In genomic region chr13:57629821-57630235, GRCh38 we compare ENCODE assay signal across 9 cellular contexts. TPM values are rescaled to one million over a fixed set of nuclear protein-coding genes. Genes with fewer than 3 reads are reported as not detected.
DNase-seq lines count a peak whose midpoint lies in the region; ATAC-seq, FAIRE-seq and TF ChIP-seq lines count a peak whose summit lies in the region.
"Had no signal": no experiment of that assay in that cellular context is flagged by ENCODE, and none has a peak within 500 bp of the region (broad histone marks: within the 10 kb centered on the region; RNA-seq: fewer than 3 reads in every experiment).

No MANE protein-coding gene starts in this region.

- H3T11ph ChIP-seq in H9 (ENCODE audit: low read length): no peak overlapping the region

- no peak overlapping the region for H2BK15ac ChIP-seq in H9 (ENCODE audit: low read depth, low read length)

- H3K4me1 ChIP-seq in H9 (ENCODE audit: insufficient read depth, low read length): no peaks in the 10 kb centered on the region
- no peaks in the 10 kb centered on the region for H3K4me1 ChIP-seq in NT2/D1 (ENCODE audit: insufficient read depth, insufficient read length)
- peaks cover 6% of the 10 kb centered on the region for H3K4me1 ChIP-seq in iPS-15b (ENCODE audit: control insufficient read depth, insufficient read depth, low read length)

- peaks cover 30 to 39% of the 10 kb centered on the region in 2 experiments for H3K4me1 Mint-ChIP-seq in H9

- peak overlapping the region; percentile 99 for H3K4me2 ChIP-seq in H9 (ENCODE audit: insufficient read depth, insufficient read length, low read length)

- no peaks in the 10 kb centered on the region for H3K79me1 ChIP-seq in H9 (ENCODE audit: insufficient read depth, low read depth, low read length, poor library complexity, severe bottlenecking)

- H4K91ac ChIP-seq in H9 (ENCODE audit: insufficient read length, low read depth, low read length): no peak overlapping the region

- ATAC-seq in GM18520 (IDR thresholded peaks at IDR 0.05; ENCODE audit: unreplicated experiment): no peak

- no peaks in the 10 kb centered on the region for H3K79me2 ChIP-seq in H9 (ENCODE audit: insufficient read depth, low read length)

- H3K4me3 Mint-ChIP-seq in H9: peak overlapping the region; percentile 70 to 95

- H2BK20ac ChIP-seq in H9 (ENCODE audit: low read depth, low read length, poor library complexity, severe bottlenecking): no peak overlapping the region

- no peak overlapping the region for H3K4ac ChIP-seq in H9 (ENCODE audit: low read depth, low read length)

- H2BK12ac ChIP-seq in H9 (ENCODE audit: insufficient read length, low read depth, low read length): no peak overlapping the region

- H3K27me3 ChIP-seq in H9 (ENCODE audit: insufficient read depth, low read length) (peaks cover 48% of the 10 kb centered on the region; the same call in 1 of the 2 replicates), NT2/D1 (ENCODE audit: insufficient read depth, insufficient read length) (peaks cover 53% of the 10 kb centered on the region), bronchial epithelial cell (ENCODE audit: control insufficient read depth, insufficient read depth, low read length) (peaks cover 45% of the 10 kb centered on the region), iPS-15b (ENCODE audit: control insufficient read depth, insufficient read depth, low read length) (peaks cover 68% of the 10 kb centered on the region)

- H4K8ac ChIP-seq in H9 (replicated peaks; ENCODE audit: insufficient read length, low read depth, low read length): no peak overlapping the region

- peaks cover 0 to 16% (median 0%) of the 10 kb centered on the region in 3 experiments; a peak in 3 of 7 replicates for H3K36me3 Mint-ChIP-seq in H9 (ENCODE audit: insufficient read depth in 1 of 3, low read depth in 3 of 3)

- TF ChIP-seq CTCF in AG10803 (conservative IDR thresholded peaks at IDR 0.05; ENCODE audit: low read length) (no peak), H9 (conservative IDR thresholded peaks at IDR 0.05) (no peak), bronchial epithelial cell (IDR thresholded peaks at IDR 0.05; ENCODE audit: insufficient read depth, low read length, severe bottlenecking) (no peak), retinal pigment epithelial cell (conservative IDR thresholded peaks at IDR 0.05; ENCODE audit: low read depth, low read length) (no peak)

- peaks cover 73% of the 10 kb centered on the region for H3K27me3 Mint-ChIP-seq in H9 (ENCODE audit: low read depth)

- H3K9ac ChIP-seq in H9 (ENCODE audit: extremely low read depth, insufficient read length, low read length) (no peak overlapping the region), NT2/D1 (ENCODE audit: insufficient read length, low read depth) (no peak overlapping the region), iPS-15b (ENCODE audit: low read depth, low read length) (no peak overlapping the region)

- H3K36me3 ChIP-seq in NT2/D1 (ENCODE audit: insufficient read depth, insufficient read length, low read length) (no peaks in the 10 kb centered on the region), bronchial epithelial cell (ENCODE audit: control insufficient read depth, insufficient read depth, low read length) (no peaks in the 10 kb centered on the region), iPS-15b (ENCODE audit: control insufficient read depth, insufficient read depth, low read length) (no peaks in the 10 kb centered on the region)

- DNase-seq in AG10803 (ENCODE audit: low read depth) (peak; percentile 64), H9 (peak; percentile 98), NT2/D1 (ENCODE audit: low read depth, low spot score) (peak; percentile 88), bronchial epithelial cell (ENCODE audit: low read depth) (peak; percentile 63), retinal pigment epithelial cell (ENCODE audit: low read depth) (peak; percentile 81), RCC 7860 (ENCODE audit: low spot score) (no peak)

- H3K9me3 Mint-ChIP-seq in H9: peaks cover 4 to 15% of the 10 kb centered on the region in 2 experiments; a peak in 4 of 5 replicates

- H2AFZ ChIP-seq in H9 (ENCODE audit: low read length): no peak overlapping the region

- H4K5ac ChIP-seq in H9 (ENCODE audit: insufficient read length, low read depth, low read length): no peak overlapping the region

- no peaks in the 10 kb centered on the region for H4K20me1 ChIP-seq in H9 (ENCODE audit: control insufficient read depth, insufficient read depth, insufficient read length)

- WGBS in H9 (ENCODE audit: extremely low coverage, insufficient read length, low lambda C conversion rate): no CpG with 5 or more reads among the region's 34 CpGs

- H3K23ac ChIP-seq in H9 (ENCODE audit: insufficient read length, low read depth, low read length): no peak overlapping the region

- no peak for FAIRE-seq in bronchial epithelial cell (lab: Jason Lieb, UNC)
- no peak for FAIRE-seq in RCC 7860 (lab: Jason Lieb, UNC)
- FAIRE-seq: endometrium had no signal

- no peak overlapping the region for H3K14ac ChIP-seq in H9 (ENCODE audit: insufficient read depth, low read length)

- H2BK5ac ChIP-seq in H9 (ENCODE audit: insufficient read length, low read length): no peak overlapping the region

- H3K18ac ChIP-seq in H9 (ENCODE audit: insufficient read length, low read depth, low read length): no peak overlapping the region

- H3K4me3 ChIP-seq in AG10803 (ENCODE audit: low read length): peak overlapping the region; percentile 51
- peak overlapping the region; percentile 50 for H3K4me3 ChIP-seq in NT2/D1 (ENCODE audit: insufficient read length, low read depth)
- H3K4me3 ChIP-seq in bronchial epithelial cell (ENCODE audit: low read depth, low read length): peak overlapping the region; percentile 20
- peak overlapping the region; percentile 89 for H3K4me3 ChIP-seq in iPS-15b (ENCODE audit: low read depth, low read length)
- peak overlapping the region; percentile 80 for H3K4me3 ChIP-seq in retinal pigment epithelial cell (ENCODE audit: low read length)

- no peak overlapping the region for H3K27ac ChIP-seq in H9 (ENCODE audit: insufficient read length, low read depth, low read length)

- H3K23me2 ChIP-seq in H9 (ENCODE audit: insufficient read length, low read depth, low read length, poor library complexity, severe bottlenecking): peaks cover 40% of the 10 kb centered on the region

- H3K9me3 ChIP-seq in H9 (ENCODE audit: control insufficient read depth, low read depth, low read length): no peaks in the 10 kb centered on the region
- no peaks in the 10 kb centered on the region for H3K9me3 ChIP-seq in NT2/D1 (ENCODE audit: insufficient read depth, low read length)
- no peaks in the 10 kb centered on the region for H3K9me3 ChIP-seq in iPS-15b (ENCODE audit: control insufficient read depth, insufficient read depth, low read length)

- no peak overlapping the region for H2AK5ac ChIP-seq in H9 (ENCODE audit: insufficient read length, low read length)

- H3K27ac Mint-ChIP-seq in H9: no peak overlapping the region

- no peak overlapping the region for H3K56ac ChIP-seq in H9 (ENCODE audit: insufficient read length, low read depth, low read length)

- no peak overlapping the region for H2BK120ac ChIP-seq in H9 (ENCODE audit: low read depth, low read length, poor library complexity, severe bottlenecking)

RNA-seq across cellular contexts. Expression of gene PCDH17, which starts 1.7 kb away (rescaled TPM):
- total RNA-seq in H9 (2021) (0.37 and 0.52 TPM in 2 replicates), bronchial epithelial cell (under 0.01 TPM in 2 replicates)

Comparison
In these comparisons a context has a peak if more than half of its experiments do, and no peak if none do; other contexts are left out.
1. H3K4me3 ChIP-seq: peak in every context shown above with its lines; median percentile 89 in iPS-15b; 80 in retinal pigment epithelial cell; 51 in AG10803; 50 in NT2/D1; 20 in bronchial epithelial cell.